Comparison of ENCODE assay signal across 1 cellular context in genomic region chr3:146817705-146818104, GRCh38.
TF ChIP-seq lines count a peak whose summit lies in the region.

No MANE protein-coding gene starts in this region.

TF ChIP-seq in GM12878, 131 proteins besides CTCF, POLR2A, EP300 and RAD21 (continued from another document):
- no peak for TF ChIP-seq BACH1 (IDR thresholded peaks at IDR 0.05; ENCODE audit: borderline replicate concordance)
- no peak for TF ChIP-seq SMAD1 (IDR thresholded peaks at IDR 0.05; ENCODE audit: low read depth, partially characterized antibody)
- TF ChIP-seq RUNX3 (IDR thresholded peaks at IDR 0.05; ENCODE audit: low read length): no peak
TF ChIP-seq in GM12878: peak in this region for 0.
